ENCODE assay signal across 14 cellular contexts in genomic region chr5:2102821-2103776, GRCh38.
"Had no signal": no experiment of that assay in that cellular context is flagged by ENCODE, and none has a peak within 500 bp of the region (broad histone marks: within the 10 kb centered on the region; RNA-seq: fewer than 3 reads in every experiment).

No MANE protein-coding gene starts in this region.

- H3K27me3 ChIP-seq: gastrocnemius medialis, neutrophil, right atrium auricular region had no signal

- H3K27ac ChIP-seq: gastrocnemius medialis, left ventricle myocardium inferior, lower lobe of right lung, neutrophil, right atrium auricular region had no signal

- DNase-seq: effector memory CD4-positive, alpha-beta T cell; gastrocnemius medialis; islet precursor cell; left ventricle myocardium inferior; lower lobe of right lung; naive thymus-derived CD4-positive, alpha-beta T cell; nephron progenitor cell; small intestine; stimulated activated CD4-positive, alpha-beta T cell treated with anti-CD3 and anti-CD28 coated beads, Interleukin-2, amount 100 ng/mL, for 48 hours; stimulated activated naive CD4-positive, alpha-beta T cell treated with Interleukin-2 at 50 U/mL for 16 hours; trophoblast cell had no signal

- H3K4me3 Mint-ChIP-seq: naive thymus-derived CD4-positive, alpha-beta T cell; nephron progenitor cell had no signal

- H3K4me3 ChIP-seq: gastrocnemius medialis, left ventricle myocardium inferior, lower lobe of right lung, right atrium auricular region had no signal

- H3K4me1 Mint-ChIP-seq: nephron progenitor cell had no signal

- H3K9me3 ChIP-seq: lower lobe of right lung, neutrophil had no signal

- H3K4me1 ChIP-seq: gastrocnemius medialis, left ventricle myocardium inferior, lower lobe of right lung, right atrium auricular region had no signal

- H3K27ac Mint-ChIP-seq: naive thymus-derived CD4-positive, alpha-beta T cell; nephron progenitor cell had no signal

- ATAC-seq: esophagus mucosa; gastrocnemius medialis; lower lobe of right lung; naive thymus-derived CD4-positive, alpha-beta T cell had no signal

- H3K36me3 ChIP-seq: gastrocnemius medialis, left ventricle myocardium inferior, lower lobe of right lung, neutrophil, right atrium auricular region had no signal
